Comparison of ENCODE assay signal across 18 cellular contexts in genomic region chr17:33989357-33990148, GRCh38.
A peak's percentile ranks its signal among the peaks of the same experiment; 100 is the strongest.
DNase-seq lines count a peak whose midpoint lies in the region; ATAC-seq and TF ChIP-seq lines count a peak whose summit lies in the region.
"Had no signal": no experiment of that assay in that cellular context is flagged by ENCODE, and none has a peak within 500 bp of the region (broad histone marks: within the 10 kb centered on the region; RNA-seq: fewer than 3 reads in every experiment).

No MANE protein-coding gene starts in this region.

- in situ Hi-C loops in transverse colon (cut with MboI; ENCODE audit: low pct_ligation_motif_present in 1 of 4, low pct_unique_long_range_greater_than_20kb in 1 of 4, low sequenced_read_pairs in 3 of 4), result no loop called here

- 0 out of 2 replicates have a peak, but pooled peaks cover 2% of the 10 kb centered on the region for H3K9me3 ChIP-seq in SJCRH30 (replicated peaks)
- no peaks in the 10 kb centered on the region for H3K9me3 ChIP-seq in esophagus squamous epithelium
- H3K9me3 ChIP-seq in transverse colon, result no peaks in the 10 kb centered on the region
- H3K9me3 ChIP-seq: HAP-1 had no signal

- H3K27ac ChIP-seq in SJCRH30 (peak overlapping the region; percentile 90), esophagus squamous epithelium (peak overlapping the region; percentile 39 to 74 (median 60)), transverse colon (peak overlapping the region in 2 of 4 donors; percentile 3 to 24)
- H3K27ac ChIP-seq: C4-2B, SK-N-MC had no signal

- ATAC-seq in GM18861 (IDR thresholded peaks at IDR 0.05; ENCODE audit: unreplicated experiment), result no peak
- ATAC-seq: Right ventricle myocardium inferior had no signal

- intact Hi-C loops in esophagus squamous epithelium (cut with DNase I), result no loop called here
- intact Hi-C loops in transverse colon (cut with DNase I; ENCODE audit: low total_unique reads), result no loop called here

- no peak overlapping the region for H3K4me3 ChIP-seq in GM12865 (ENCODE audit: low read depth, low read length)
- no peak overlapping the region for H3K4me3 ChIP-seq in SJCRH30
- H3K4me3 ChIP-seq in esophagus squamous epithelium, result no peak overlapping the region
- H3K4me3 ChIP-seq in transverse colon, result no peak overlapping the region
- H3K4me3 ChIP-seq: HAP-1, SK-N-MC had no signal

- TF ChIP-seq POLR2A in esophagus squamous epithelium (IDR thresholded peaks at IDR 0.05), result no peak
- no peak for TF ChIP-seq POLR2A in transverse colon (IDR thresholded peaks at IDR 0.05)

- H3K27me3 ChIP-seq in SJCRH30 (no peaks in the 10 kb centered on the region), esophagus squamous epithelium (no peaks in the 10 kb centered on the region), transverse colon (peaks cover 5% of the 10 kb centered on the region)

- peaks cover 54% of the 10 kb centered on the region for H3K4me1 ChIP-seq in SJCRH30
- H3K4me1 ChIP-seq in esophagus squamous epithelium, result peaks cover 0 to 54% (median 10%) of the 10 kb centered on the region in 3 donors
- peaks cover 0 to 40% (median 15%) of the 10 kb centered on the region in 4 donors for H3K4me1 ChIP-seq in transverse colon
- H3K4me1 ChIP-seq: HAP-1 had no signal

- DNase-seq in GM12865 (ENCODE audit: low read depth) (peak; percentile 10), SJCRH30 (peak; percentile 97 to 99), esophagus squamous epithelium (lab: John Stamatoyannopoulos, UW) (no peak), transverse colon (peak; percentile 70), kidney tubule cell (ENCODE audit: low spot score) (no peak), GM10266 (ENCODE audit: extremely low spot score) (no peak)
- DNase-seq: DMS79 treated with DMSO at 0.1 percent for 48 hours, MM.1S, NCI-H1092, NCI-H1436 treated with DMSO at 0.1 percent for 48 hours, NCI-H2029 treated with DMSO at 0.1 percent for 48 hours, NCI-H2171 treated with DMSO at 0.1 percent for 48 hours, NCI-H446 had no signal

- no peak for TF ChIP-seq CTCF in GM12865 (IDR thresholded peaks at IDR 0.05; ENCODE audit: insufficient read depth, low read depth, low read length, missing control alignments)
- TF ChIP-seq CTCF in esophagus squamous epithelium (IDR thresholded peaks at IDR 0.05), result no peak
- TF ChIP-seq CTCF in transverse colon (IDR thresholded peaks at IDR 0.05), result no peak
- TF ChIP-seq CTCF in GM10266 (IDR thresholded peaks at IDR 0.05; ENCODE audit: control insufficient read depth, insufficient read depth, low read depth, missing control alignments), result no peak

- 27 to 41% methylated on average over 9 of the region's 9 CpGs for WGBS in esophagus squamous epithelium, 2 donors
- WGBS in transverse colon (ENCODE audit: low coverage in 1 of 2), 2 donors, result 35 to 51% methylated on average over 8 to 9 of the region's 9 CpGs

- H3K36me3 ChIP-seq in SJCRH30 (no peaks in the 10 kb centered on the region), esophagus squamous epithelium (no peaks in the 10 kb centered on the region), transverse colon (no peaks in the 10 kb centered on the region)
- H3K36me3 ChIP-seq: HAP-1 had no signal

- TF ChIP-seq EP300 in transverse colon (IDR thresholded peaks at IDR 0.05; ENCODE audit: low read depth), result no peak

Comparison
In these comparisons a context has a peak if more than half of its experiments do, and no peak if none do; other contexts are left out.
1. DNase-seq: peak in GM12865 (single experiment), SJCRH30 (2 of 2) and transverse colon (single experiment); none in esophagus squamous epithelium (single experiment), kidney tubule cell (single experiment) and GM10266 (single experiment).